8 cellular contexts compared by ENCODE assay signal in genomic region chr4:63558709-63559108, GRCh38.
"Had no signal": no experiment of that assay in that cellular context is flagged by ENCODE, and none has a peak within 500 bp of the region (broad histone marks: within the 10 kb centered on the region; RNA-seq: fewer than 3 reads in every experiment).

No MANE protein-coding gene starts in this region.

- ATAC-seq: HepG2 had no signal

- H3K4me1 Mint-ChIP-seq: IgD-negative memory B cell had no signal

- H3K9ac ChIP-seq: KMS-11 had no signal

- H3K4me3 Mint-ChIP-seq: IgD-negative memory B cell had no signal

- FAIRE-seq: HepG2, HTR-8/SVneo had no signal

- H3K27ac ChIP-seq: HL-60, KMS-11 had no signal

- H3K27me3 Mint-ChIP-seq: IgD-negative memory B cell had no signal

- DNase-seq: IMR-90, KBM-7, KG1 had no signal

- H3K36me3 Mint-ChIP-seq: IgD-negative memory B cell had no signal

- H3K27ac Mint-ChIP-seq: IgD-negative memory B cell had no signal

- H3K4me2 ChIP-seq: KMS-11 had no signal
